ENCODE assay signal across 17 cellular contexts in genomic region chr9:6733831-6734230, GRCh38. TPM values are rescaled to one million over a fixed set of nuclear protein-coding genes. Genes with fewer than 3 reads are reported as not detected.
A peak's percentile ranks its signal among the peaks of the same experiment; 100 is the strongest.
DNase-seq lines count a peak whose midpoint lies in the region; ATAC-seq and TF ChIP-seq lines count a peak whose summit lies in the region.
"Had no signal": no experiment of that assay in that cellular context is flagged by ENCODE, and none has a peak within 500 bp of the region (broad histone marks: within the 10 kb centered on the region; RNA-seq: fewer than 3 reads in every experiment).

No MANE protein-coding gene starts in this region.

- H3K4me1 ChIP-seq in upper lobe of right lung = no peaks in the 10 kb centered on the region
- H3K4me1 ChIP-seq: BLaER1 had no signal

- no peaks in the 10 kb centered on the region for H3K9me3 ChIP-seq in upper lobe of right lung

- no peaks in the 10 kb centered on the region for H3K27me3 Mint-ChIP-seq in mesothelial cell of epicardium (ENCODE audit: low read depth)
- H3K27me3 Mint-ChIP-seq: B cell; CD4-positive, CD25-positive, alpha-beta regulatory T cell had no signal

- no peaks in the 10 kb centered on the region for H3K36me3 ChIP-seq in upper lobe of right lung
- H3K36me3 ChIP-seq: BLaER1 had no signal

- H3K27ac ChIP-seq in upper lobe of right lung = no peak overlapping the region
- H3K27ac ChIP-seq: BLaER1, C4-2B had no signal

- H3K27ac Mint-ChIP-seq in mesothelial cell of epicardium = peak overlapping the region; percentile 77
- H3K27ac Mint-ChIP-seq: B cell; CD4-positive, CD25-positive, alpha-beta regulatory T cell; CD8-positive, alpha-beta T cell; GM23338; H9 had no signal

- H3K4me3 Mint-ChIP-seq in mesothelial cell of epicardium = no peak overlapping the region
- H3K4me3 Mint-ChIP-seq: B cell; CD4-positive, CD25-positive, alpha-beta regulatory T cell; CD8-positive, alpha-beta T cell; GM23338; H9 had no signal

- H3K27me3 ChIP-seq in upper lobe of right lung = no peaks in the 10 kb centered on the region
- H3K27me3 ChIP-seq: BLaER1 had no signal

- H3K4me1 Mint-ChIP-seq in mesothelial cell of epicardium = peaks cover 11% of the 10 kb centered on the region
- H3K4me1 Mint-ChIP-seq: GM23338, H9 had no signal

- intact Hi-C loops in upper lobe of right lung (cut with DNase I) = no loop called here

- DNase-seq in fibroblast of villous mesenchyme (ENCODE audit: low read depth) (peak; percentile 52), mesothelial cell of epicardium (ENCODE audit: low spot score in 2 of 2, unreplicated experiment in 2 of 2) (no peak), upper lobe of right lung (peak; percentile 3), 8988T (no peak), COLO829 (ENCODE audit: low spot score) (no peak)
- DNase-seq: CD4-positive, CD25-positive, alpha-beta regulatory T cell; CD8-positive, alpha-beta T cell; DMS53; DMS79 treated with DMSO at 0.1 percent for 48 hours; GDM1; H9 had no signal

- H3K4me3 ChIP-seq in fibroblast of villous mesenchyme (ENCODE audit: low read depth, low read length) (no peak overlapping the region), upper lobe of right lung (no peak overlapping the region)
- H3K4me3 ChIP-seq: BLaER1, GM23338 had no signal

- TF ChIP-seq CTCF in fibroblast of villous mesenchyme (IDR thresholded peaks at IDR 0.05; ENCODE audit: insufficient read depth, low read depth, low read length) = no peak
- no peak for TF ChIP-seq CTCF in mesothelial cell of epicardium (IDR thresholded peaks at IDR 0.05; ENCODE audit: unreplicated experiment)
- TF ChIP-seq CTCF in upper lobe of right lung (IDR thresholded peaks at IDR 0.05) = no peak

- no peak for ATAC-seq in upper lobe of right lung
- no peak for ATAC-seq in HG02763 (IDR thresholded peaks at IDR 0.05; ENCODE audit: unreplicated experiment)
- ATAC-seq: CD8-positive, alpha-beta T cell; GM23338; HCT116 had no signal

- peaks cover 8% of the 10 kb centered on the region for H3K9me3 Mint-ChIP-seq in mesothelial cell of epicardium
- H3K9me3 Mint-ChIP-seq: CD8-positive, alpha-beta T cell had no signal

- H3K36me3 Mint-ChIP-seq in mesothelial cell of epicardium = no peaks in the 10 kb centered on the region
- H3K36me3 Mint-ChIP-seq: CD4-positive, CD25-positive, alpha-beta regulatory T cell; CD8-positive, alpha-beta T cell had no signal

RNA-seq across cellular contexts. Expression of gene KDM4C, which starts 23.9 kb away (rescaled TPM):
- total RNA-seq in fibroblast of villous mesenchyme (26.7 and 31.1 TPM in 2 replicates), mesothelial cell of epicardium (25.4 to 26.8 TPM (median 25.7 TPM) in 3 replicates), upper lobe of right lung (37.2 TPM)

Comparison
In these comparisons a context has a peak if more than half of its experiments do, and no peak if none do; other contexts are left out.
1. DNase-seq: peak in fibroblast of villous mesenchyme (single experiment) and upper lobe of right lung (single experiment); none in mesothelial cell of epicardium (0 of 2), 8988T (single experiment) and COLO829 (single experiment).